27 cellular contexts compared by ENCODE assay signal in the genomic region with DNA sequence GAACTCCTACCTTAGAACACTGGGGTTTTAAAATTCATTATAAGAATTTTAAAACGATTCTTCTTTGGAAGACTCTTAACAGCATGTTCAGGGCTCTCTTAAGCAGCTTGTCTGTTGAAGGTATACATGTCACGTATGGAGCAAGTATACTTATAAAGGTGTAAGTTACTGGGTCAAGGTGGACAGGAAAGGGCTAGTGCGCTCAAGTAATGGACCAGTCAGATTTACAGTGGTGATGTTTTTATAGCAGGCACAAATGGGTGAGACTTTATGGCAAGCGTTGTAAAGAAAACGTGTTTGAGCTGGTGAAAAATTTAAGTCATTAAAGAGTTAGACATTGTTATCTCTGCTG.
"Had no signal": no experiment of that assay in that cellular context is flagged by ENCODE, and none has a peak within 500 bp of the region (broad histone marks: within the 10 kb centered on the region; RNA-seq: fewer than 3 reads in every experiment).

No MANE protein-coding gene starts in this region.

- H3K4me3 ChIP-seq: gastroesophageal sphincter, heart left ventricle, lower lobe of right lung, testis, upper lobe of right lung had no signal

- FAIRE-seq: keratinocyte had no signal

- H3K36me3 Mint-ChIP-seq: stimulated activated naive B cell treated with anti-CD40 and anti-IgM and Interleukin-4, amounts not matched to agents 10 μg/mL and 1 μg/mL and 100 μg/mL, for 72 hours; T-cell had no signal

- H3K9me3 Mint-ChIP-seq: activated naive CD8-positive, alpha-beta T cell treated with anti-CD3 and anti-CD28 coated beads, Interleukin-2, amount 50 U/mL, for 24 hours; activated T-helper 1 cell treated with anti-CD3 and anti-CD28 coated beads, Interleukin-12 subunit alpha, Interleukin-12 subunit beta, Interleukin-2, Interleukin-4 antibody, amounts not matched to agents 30 ng/mL and 10 ng/mL and 1 ng/mL, durations not matched to agents 14 hours and 24 hours and 36 hours; endodermal cell; naive thymus-derived CD4-positive, alpha-beta T cell; stimulated activated naive B cell treated with anti-CD40 and anti-IgM and Interleukin-4, amounts not matched to agents 10 μg/mL and 1 μg/mL and 100 μg/mL, for 72 hours; T-cell; T-helper 2 cell treated with Interferon-gamma antibody and Interleukin-4, amounts not matched to agents 5 μg/mL and 100 μg/mL, for 36 hours had no signal

- ATAC-seq: activated CD8-positive, alpha-beta T cell treated with anti-CD3 and anti-CD28 coated beads, Interleukin-2, amount 10 ng/mL, durations not matched to agents 7 days and 5 days; activated naive CD8-positive, alpha-beta T cell treated with anti-CD3 and anti-CD28 coated beads, Interleukin-2, amount 50 U/mL, for 24 hours; gastroesophageal sphincter; heart left ventricle; lower lobe of right lung; naive thymus-derived CD4-positive, alpha-beta T cell; stimulated activated naive B cell treated with anti-CD40 and anti-IgM and Interleukin-4, amounts not matched to agents 10 μg/mL and 1 μg/mL and 100 μg/mL, for 72 hours; T-cell; upper lobe of right lung had no signal

- H3K9me3 ChIP-seq: gastroesophageal sphincter, heart left ventricle, lower lobe of right lung, testis, upper lobe of right lung had no signal

- DNase-seq: activated CD4-positive, alpha-beta T cell treated with anti-CD3 and anti-CD28 coated beads for 1 hour; activated CD4-positive, alpha-beta T cell treated with anti-CD3 and anti-CD28 coated beads, Interleukin-2, amount 50 U/mL, for 1 hour; activated CD8-positive, alpha-beta T cell treated with anti-CD3 and anti-CD28 coated beads, Interleukin-2, amount 10 ng/mL, durations not matched to agents 7 days and 5 days; activated gamma-delta T cell; activated naive CD4-positive, alpha-beta T cell treated with anti-CD3 and anti-CD28 coated beads, Interleukin-2, amount 50 U/mL, for 16 hours; activated naive CD8-positive, alpha-beta T cell treated with anti-CD3 and anti-CD28 coated beads, Interleukin-2, amount 50 U/mL, for 24 hours; aorta; central memory CD4-positive, alpha-beta T cell; endodermal cell; heart left ventricle; lower lobe of right lung; mesendoderm; naive thymus-derived CD4-positive, alpha-beta T cell; retina; stimulated activated CD4-positive, alpha-beta T cell treated with anti-CD3 and anti-CD28 coated beads, Interleukin-2, amount 100 ng/mL, for 48 hours; stimulated activated CD8-positive, alpha-beta memory T cell treated with anti-CD3 and anti-CD28 coated beads, Interleukin-4, amount 100 ng/mL, for 48 hours; stimulated activated naive B cell treated with anti-CD40 and anti-IgM and Interleukin-4, amounts not matched to agents 10 μg/mL and 1 μg/mL and 100 μg/mL, for 72 hours; T-cell; testis; upper lobe of right lung; WERI-Rb-1 had no signal

- H3K27me3 ChIP-seq: gastroesophageal sphincter, heart left ventricle, testis, upper lobe of right lung had no signal

- H3K4me3 Mint-ChIP-seq: activated CD8-positive, alpha-beta T cell treated with anti-CD3 and anti-CD28 coated beads, Interleukin-2, amount 10 ng/mL, durations not matched to agents 7 days and 5 days; activated naive CD8-positive, alpha-beta T cell treated with anti-CD3 and anti-CD28 coated beads, Interleukin-2, amount 50 U/mL, for 24 hours; activated T-helper 1 cell treated with anti-CD3 and anti-CD28 coated beads, Interleukin-12 subunit alpha, Interleukin-12 subunit beta, Interleukin-2, Interleukin-4 antibody, amounts not matched to agents 30 ng/mL and 10 ng/mL and 1 ng/mL, durations not matched to agents 14 hours and 24 hours and 36 hours; endodermal cell; naive thymus-derived CD4-positive, alpha-beta T cell; stimulated activated naive B cell treated with anti-CD40 and anti-IgM and Interleukin-4, amounts not matched to agents 10 μg/mL and 1 μg/mL and 100 μg/mL, for 72 hours; T-cell; T-helper 2 cell treated with Interferon-gamma antibody and Interleukin-4, amounts not matched to agents 5 μg/mL and 100 μg/mL, for 36 hours had no signal

- H3K36me3 ChIP-seq: gastroesophageal sphincter, heart left ventricle, lower lobe of right lung, upper lobe of right lung had no signal

- H3K27me3 Mint-ChIP-seq: activated naive CD8-positive, alpha-beta T cell treated with anti-CD3 and anti-CD28 coated beads, Interleukin-2, amount 50 U/mL, for 24 hours; progenitor cell of endocrine pancreas; stimulated activated naive B cell treated with anti-CD40 and anti-IgM and Interleukin-4, amounts not matched to agents 10 μg/mL and 1 μg/mL and 100 μg/mL, for 72 hours; T-cell had no signal

- H3K4me1 Mint-ChIP-seq: activated naive CD8-positive, alpha-beta T cell treated with anti-CD3 and anti-CD28 coated beads, Interleukin-2, amount 50 U/mL, for 24 hours had no signal

- H3K27ac ChIP-seq: epithelial cell of prostate, gastroesophageal sphincter, heart left ventricle, lower lobe of right lung, testis, upper lobe of right lung, WERI-Rb-1 had no signal

- H3K27ac Mint-ChIP-seq: activated CD8-positive, alpha-beta T cell treated with anti-CD3 and anti-CD28 coated beads, Interleukin-2, amount 10 ng/mL, durations not matched to agents 7 days and 5 days; activated naive CD8-positive, alpha-beta T cell treated with anti-CD3 and anti-CD28 coated beads, Interleukin-2, amount 50 U/mL, for 24 hours; activated T-helper 1 cell treated with anti-CD3 and anti-CD28 coated beads, Interleukin-12 subunit alpha, Interleukin-12 subunit beta, Interleukin-2, Interleukin-4 antibody, amounts not matched to agents 30 ng/mL and 10 ng/mL and 1 ng/mL, durations not matched to agents 14 hours and 24 hours and 36 hours; endodermal cell; naive thymus-derived CD4-positive, alpha-beta T cell; progenitor cell of endocrine pancreas; stimulated activated naive B cell treated with anti-CD40 and anti-IgM and Interleukin-4, amounts not matched to agents 10 μg/mL and 1 μg/mL and 100 μg/mL, for 72 hours; T-cell; T-helper 2 cell treated with Interferon-gamma antibody and Interleukin-4, amounts not matched to agents 5 μg/mL and 100 μg/mL, for 36 hours had no signal
